In genomic region chr11:45949992-45950407, GRCh38 we compare ENCODE assay signal across 13 cellular contexts. TPM values are rescaled to one million over a fixed set of nuclear protein-coding genes. Genes with fewer than 3 reads are reported as not detected.
"Had no signal": no experiment of that assay in that cellular context is flagged by ENCODE, and none has a peak within 500 bp of the region (broad histone marks: within the 10 kb centered on the region; RNA-seq: fewer than 3 reads in every experiment).

No MANE protein-coding gene starts in this region.

- H3K4me1 Mint-ChIP-seq: stimulated activated memory B cell treated with anti-CD40 and anti-IgM and Interleukin-4, amounts not matched to agents 10 μg/mL and 1 μg/mL and 100 μg/mL, for 72 hours had no signal

- ATAC-seq: stimulated activated memory B cell treated with anti-CD40 and anti-IgM and Interleukin-4, amounts not matched to agents 10 μg/mL and 1 μg/mL and 100 μg/mL, for 72 hours had no signal

- H3K9me3 Mint-ChIP-seq: activated T-cell treated with anti-CD3 and anti-CD28 coated beads, Interleukin-2, amount 50 U/mL, for 24 hours; stimulated activated memory B cell treated with anti-CD40 and anti-IgM and Interleukin-4, amounts not matched to agents 10 μg/mL and 1 μg/mL and 100 μg/mL, for 72 hours had no signal

- H3K27me3 Mint-ChIP-seq: activated naive CD8-positive, alpha-beta T cell; activated T-cell treated with anti-CD3 and anti-CD28 coated beads, Interleukin-2, amount 50 U/mL, for 24 hours; stimulated activated memory B cell treated with anti-CD40 and anti-IgM and Interleukin-4, amounts not matched to agents 10 μg/mL and 1 μg/mL and 100 μg/mL, for 72 hours had no signal

- H3K4me3 Mint-ChIP-seq: activated naive CD8-positive, alpha-beta T cell; activated T-cell treated with anti-CD3 and anti-CD28 coated beads, Interleukin-2, amount 50 U/mL, for 24 hours; stimulated activated memory B cell treated with anti-CD40 and anti-IgM and Interleukin-4, amounts not matched to agents 10 μg/mL and 1 μg/mL and 100 μg/mL, for 72 hours had no signal

- H3K27me3 ChIP-seq: transverse colon had no signal

- H3K27ac ChIP-seq: transverse colon had no signal

- DNase-seq: activated CD4-positive, CD25-positive, alpha-beta regulatory T cell; activated gamma-delta T cell; activated T-cell treated with anti-CD3 and anti-CD28 coated beads, Interleukin-2, amount 50 U/mL, for 24 hours; glutamatergic neuron; mesenchymal stem cell; SHP77 treated with DMSO at 0.1 percent for 48 hours; T-helper 2 cell; transverse colon had no signal

- H3K4me3 ChIP-seq: smooth muscle cell, transverse colon had no signal

- H3K4me2 ChIP-seq: smooth muscle cell had no signal

- H3K9me3 ChIP-seq: transverse colon had no signal

- H3K4me1 ChIP-seq: transverse colon had no signal

RNA-seq across cellular contexts. Expression of gene LARGE2, which starts 27.5 kb away (rescaled TPM):
- total RNA-seq: osteocyte, subcutaneous adipose tissue had no signal
